ENCODE assay signal across 8 cellular contexts in genomic region chr16:71537643-71538042, GRCh38.
DNase-seq lines count a peak whose midpoint lies in the region.

No MANE protein-coding gene starts in this region.

- H3K27ac Mint-ChIP-seq in activated T-cell treated with anti-CD3 and anti-CD28 coated beads, Interleukin-2, amount 50 U/mL, for 24 hours = no peak overlapping the region

- intact Hi-C loops in head of caudate nucleus (cut with DNase I) = no loop called here

- peak; percentile 32 for DNase-seq in NCI-H1436 (lab: John Stamatoyannopoulos, UW)
- no peak for DNase-seq in NCI-H1436 treated with DMSO at 0.1 percent for 48 hours (lab: John Stamatoyannopoulos, UW)
- DNase-seq in HCEC 1CT = peak; percentile 35
- peak; percentile 1 for DNase-seq in NCI-H2196 treated with DMSO at 0.1 percent for 48 hours (lab: John Stamatoyannopoulos, UW; ENCODE audit: unreplicated experiment)
- DNase-seq in activated T-cell treated with anti-CD3 and anti-CD28 coated beads, Interleukin-2, amount 50 U/mL, for 24 hours = peak; percentile 44
- peak in 37 of 42 donors; percentile 8 to 65 (median 38) for DNase-seq in head of caudate nucleus
- peak; percentile 3 to 19 for DNase-seq in stimulated activated CD4-positive, alpha-beta T cell treated with anti-CD3 and anti-CD28 coated beads, Interleukin-15, amount 100 ng/mL, for 48 hours (ENCODE audit: low read depth in 2 of 2)
- no peak for DNase-seq in NCI-H2081 treated with DMSO at 0.1 percent for 48 hours (lab: John Stamatoyannopoulos, UW)

- no peaks in the 10 kb centered on the region for H3K36me3 Mint-ChIP-seq in activated T-cell treated with anti-CD3 and anti-CD28 coated beads, Interleukin-2, amount 50 U/mL, for 24 hours (ENCODE audit: low read depth)

- no peak overlapping the region for H3K4me3 Mint-ChIP-seq in activated T-cell treated with anti-CD3 and anti-CD28 coated beads, Interleukin-2, amount 50 U/mL, for 24 hours

- H3K9me3 Mint-ChIP-seq in activated T-cell treated with anti-CD3 and anti-CD28 coated beads, Interleukin-2, amount 50 U/mL, for 24 hours = no peaks in the 10 kb centered on the region

- peaks cover 3% of the 10 kb centered on the region for H3K27me3 Mint-ChIP-seq in activated T-cell treated with anti-CD3 and anti-CD28 coated beads, Interleukin-2, amount 50 U/mL, for 24 hours

- H3K4me1 Mint-ChIP-seq in activated T-cell treated with anti-CD3 and anti-CD28 coated beads, Interleukin-2, amount 50 U/mL, for 24 hours (ENCODE audit: low read depth) = peaks cover 3% of the 10 kb centered on the region

Comparison
In these comparisons a context has a peak if more than half of its experiments do, and no peak if none do; other contexts are left out.
1. DNase-seq: peak in NCI-H1436 (single experiment), HCEC 1CT (single experiment), NCI-H2196 treated with DMSO at 0.1 percent for 48 hours (single experiment), activated T-cell treated with anti-CD3 and anti-CD28 coated beads, Interleukin-2, amount 50 U/mL, for 24 hours (single experiment), head of caudate nucleus (37 of 42) and stimulated activated CD4-positive, alpha-beta T cell treated with anti-CD3 and anti-CD28 coated beads, Interleukin-15, amount 100 ng/mL, for 48 hours (2 of 2); none in NCI-H1436 treated with DMSO at 0.1 percent for 48 hours (single experiment) and NCI-H2081 treated with DMSO at 0.1 percent for 48 hours (single experiment).